Comparison of ENCODE assay signal across 8 cellular contexts in genomic region chr12:104381721-104382480, GRCh38.
DNase-seq lines count a peak whose midpoint lies in the region; ATAC-seq and TF ChIP-seq lines count a peak whose summit lies in the region.

No MANE protein-coding gene starts in this region.

- peak; percentile 90 for DNase-seq in G401 (ENCODE audit: low spot score)
- peak; percentile 79 for DNase-seq in NCI-H748 treated with DMSO at 0.1 percent for 48 hours (lab: John Stamatoyannopoulos, UW)
- DNase-seq in activated CD4-positive, alpha-beta T cell treated with anti-CD3 and anti-CD28 coated beads, Interleukin-2, amount 50 U/mL, for 4 hours = peak; percentile 80 to 82
- DNase-seq in dermis microvascular lymphatic vessel endothelial cell (ENCODE audit: low read depth in 2 of 2) = peak; percentile 60 to 79
- peak; percentile 83 for DNase-seq in lung (ENCODE audit: low spot score)
- DNase-seq in stimulated activated CD8-positive, alpha-beta memory T cell treated with anti-CD3 and anti-CD28 coated beads, Interleukin-12 subunit alpha, Interleukin-12 subunit beta, amount 100 ng/mL, for 1 hour (ENCODE audit: low read depth) = peak; percentile 77

- H3K36me3 ChIP-seq in lung (ENCODE audit: control insufficient read depth in 2 of 2, insufficient read depth in 2 of 2, low read length in 2 of 2) = no peaks in the 10 kb centered on the region

- ATAC-seq in HG03439 (IDR thresholded peaks at IDR 0.05; ENCODE audit: unreplicated experiment) (peak; percentile 64), lung (ENCODE audit: insufficient read depth, low FRiP score) (peak; percentile 85), HG02571 (IDR thresholded peaks at IDR 0.05; ENCODE audit: unreplicated experiment) (no peak)

- TF ChIP-seq CTCF in lung (IDR thresholded peaks at IDR 0.05; ENCODE audit: control extremely low read depth, extremely low read depth) = peak; percentile 91

- in situ Hi-C loops in G401 (cut with HindIII; ENCODE audit: low sequenced_read_pairs) = no loop called here

- H3K4me3 ChIP-seq in lung = no peak overlapping the region

- H3K4me1 ChIP-seq in lung (ENCODE audit: control insufficient read depth in 2 of 2, insufficient read depth in 2 of 2, low read length in 2 of 2) = peaks cover 0 to 4% of the 10 kb centered on the region in 2 donors

- 22 to 24% methylated on average over 18 of the region's 18 CpGs for WGBS in lung, 2 donors

- no peaks in the 10 kb centered on the region for H3K9me3 ChIP-seq in lung (ENCODE audit: control insufficient read depth in 2 of 2, insufficient read depth in 1 of 2, low read length in 1 of 2)

- no peaks in the 10 kb centered on the region for H3K27me3 ChIP-seq in lung (ENCODE audit: control insufficient read depth, insufficient read depth)

- H3K27ac ChIP-seq in lung (ENCODE audit: low read depth in 1 of 2, low read length in 1 of 2) = no peak overlapping the region
